In genomic region chr5:55383254-55383653, GRCh38 we compare ENCODE assay signal across 24 cellular contexts.
"Had no signal": no experiment of that assay in that cellular context is flagged by ENCODE, and none has a peak within 500 bp of the region (broad histone marks: within the 10 kb centered on the region; RNA-seq: fewer than 3 reads in every experiment).

No MANE protein-coding gene starts in this region.

- H3K4me1 Mint-ChIP-seq: naive B cell; stimulated activated memory B cell treated with anti-CD40 and anti-IgM and Interleukin-4, amounts not matched to agents 10 μg/mL and 1 μg/mL and 100 μg/mL, for 72 hours had no signal

- ATAC-seq: natural killer cell; stimulated activated memory B cell treated with anti-CD40 and anti-IgM and Interleukin-4, amounts not matched to agents 10 μg/mL and 1 μg/mL and 100 μg/mL, for 72 hours had no signal

- H3K27ac ChIP-seq: left ventricle myocardium inferior, ovary, right atrium auricular region, sigmoid colon, stomach, testis, thyroid gland, transverse colon, upper lobe of left lung, vagina had no signal

- H3K27me3 ChIP-seq: ovary, right atrium auricular region, sigmoid colon, stomach, testis, thyroid gland, transverse colon, upper lobe of left lung, vagina had no signal

- DNase-seq: hippocampal formation; left ventricle myocardium inferior; mesendoderm; naive B cell; natural killer cell; ovary; sigmoid colon; stimulated activated CD4-positive, alpha-beta T cell treated with anti-CD3 and anti-CD28 coated beads, Interleukin-1b, Interleukin-23, amount 100 ng/mL, for 48 hours; stimulated activated CD4-positive, alpha-beta T cell treated with anti-CD3 and anti-CD28 coated beads, Interleukin-2, amount 100 ng/mL, for 48 hours; stimulated activated CD4-positive, alpha-beta T cell treated with anti-CD3 and anti-CD28 coated beads, Interleukin-4, amount 100 ng/mL, for 4 hours; stimulated activated CD8-positive, alpha-beta memory T cell treated with anti-CD3 and anti-CD28 coated beads, Interleukin-4, amount 100 ng/mL, for 48 hours; stimulated activated naive CD4-positive, alpha-beta T cell treated with Interleukin-2 at 50 U/mL for 16 hours; stomach; testis; thyroid gland; transverse colon; upper lobe of left lung had no signal

- H3K4me2 ChIP-seq: smooth muscle cell had no signal

- H3K9me3 ChIP-seq: testis, thyroid gland had no signal

- H3K4me1 ChIP-seq: right atrium auricular region, sigmoid colon, stomach, testis, transverse colon, upper lobe of left lung, vagina had no signal

- H3K36me3 ChIP-seq: ovary had no signal

- H3K27ac Mint-ChIP-seq: mesothelial cell of epicardium; natural killer cell; progenitor cell of endocrine pancreas; stimulated activated memory B cell treated with anti-CD40 and anti-IgM and Interleukin-4, amounts not matched to agents 10 μg/mL and 1 μg/mL and 100 μg/mL, for 72 hours had no signal

- H3K4me3 ChIP-seq: left ventricle myocardium inferior, lung, ovary, right atrium auricular region, sigmoid colon, smooth muscle cell, stomach, testis, thyroid gland, transverse colon, upper lobe of left lung, vagina had no signal

- H3K4me3 Mint-ChIP-seq: mesothelial cell of epicardium; naive B cell; natural killer cell; stimulated activated memory B cell treated with anti-CD40 and anti-IgM and Interleukin-4, amounts not matched to agents 10 μg/mL and 1 μg/mL and 100 μg/mL, for 72 hours had no signal

- H3K27me3 Mint-ChIP-seq: naive B cell; progenitor cell of endocrine pancreas; stimulated activated memory B cell treated with anti-CD40 and anti-IgM and Interleukin-4, amounts not matched to agents 10 μg/mL and 1 μg/mL and 100 μg/mL, for 72 hours had no signal
